ENCODE assay signal across 13 cellular contexts in the genomic region with DNA sequence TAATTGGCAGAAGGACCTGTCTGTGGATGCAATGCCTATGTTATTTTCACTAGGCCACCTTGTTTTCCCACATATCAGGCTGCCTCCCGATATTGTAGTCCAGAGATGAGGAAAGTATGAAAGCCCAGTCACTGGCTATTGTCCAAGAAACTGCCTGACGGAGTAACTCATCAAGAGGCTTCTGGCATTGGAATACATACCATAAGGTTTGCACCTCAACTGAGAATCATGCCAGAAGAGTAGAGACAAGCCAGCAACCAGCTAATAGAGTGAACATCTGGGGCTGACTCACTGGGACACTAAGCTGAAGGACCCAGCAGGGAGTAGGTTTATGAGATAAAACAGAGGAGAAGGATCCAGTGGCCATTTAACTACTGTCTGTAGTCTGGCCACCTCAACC.
DNase-seq lines count a peak whose midpoint lies in the region; ATAC-seq and TF ChIP-seq lines count a peak whose summit lies in the region.
"Had no signal": no experiment of that assay in that cellular context is flagged by ENCODE, and none has a peak within 500 bp of the region (broad histone marks: within the 10 kb centered on the region; RNA-seq: fewer than 3 reads in every experiment).

No MANE protein-coding gene starts in this region.

- ATAC-seq in HG02885 (IDR thresholded peaks at IDR 0.05; ENCODE audit: poor library complexity, unreplicated experiment) = no peak
- no peak for ATAC-seq in HG03159 (IDR thresholded peaks at IDR 0.05; ENCODE audit: unreplicated experiment)
- ATAC-seq: Panc1 had no signal

- H3K36me3 ChIP-seq in MG63 = no peaks in the 10 kb centered on the region

- DNase-seq in AG10803 (ENCODE audit: low read depth) (peak; percentile 99), MG63 (peak; percentile 88), dedifferentiated amniotic fluid mesenchymal stem cell (ENCODE audit: extremely low spot score) (peak; percentile 51), lung microvascular endothelial cell (ENCODE audit: low read depth in 2 of 2) (peak; percentile 17 to 51), activated T-cell treated with anti-CD3 and anti-CD28 coated beads for 4 hours (no peak), NCI-H524 treated with DMSO at 0.1 percent for 48 hours (lab: John Stamatoyannopoulos, UW) (no peak)
- DNase-seq: CD4-positive, alpha-beta T cell; NCI-H345; stimulated activated CD4-positive, alpha-beta T cell treated with anti-CD3 and anti-CD28 coated beads, Interleukin-4, amount 100 ng/mL, for 4 hours; stimulated activated naive CD4-positive, alpha-beta T cell treated with Interleukin-2 at 50 U/mL for 16 hours had no signal

- H3K9me3 ChIP-seq in MG63 = 0 out of 2 replicates have a peak, but pooled peaks cover 6% of the 10 kb centered on the region

- no peak overlapping the region for H3K4me3 ChIP-seq in AG10803 (ENCODE audit: low read length)
- no peak overlapping the region for H3K4me3 ChIP-seq in MG63

- no peaks in the 10 kb centered on the region for H3K27me3 ChIP-seq in MG63

- no peak for TF ChIP-seq CTCF in AG10803 (conservative IDR thresholded peaks at IDR 0.05; ENCODE audit: low read length)

Comparison
In these comparisons a context has a peak if more than half of its experiments do, and no peak if none do; other contexts are left out.
1. DNase-seq: peak in AG10803 (single experiment), MG63 (single experiment), dedifferentiated amniotic fluid mesenchymal stem cell (single experiment) and lung microvascular endothelial cell (2 of 2); none in activated T-cell treated with anti-CD3 and anti-CD28 coated beads for 4 hours (single experiment) and NCI-H524 treated with DMSO at 0.1 percent for 48 hours (single experiment).